8 cellular contexts compared by ENCODE assay signal in genomic region chr11:76318744-76319384, GRCh38.
DNase-seq lines count a peak whose midpoint lies in the region; ATAC-seq and TF ChIP-seq lines count a peak whose summit lies in the region.

No MANE protein-coding gene starts in this region.

- H3K4me3 Mint-ChIP-seq in activated CD4-positive, alpha-beta memory T cell treated with anti-CD3 and anti-CD28 coated beads for 36 hours: no peak overlapping the region

- TF ChIP-seq CTCF in GM10266 (IDR thresholded peaks at IDR 0.05; ENCODE audit: control insufficient read depth, insufficient read depth, low read depth, missing control alignments): peak; percentile 96

- peaks cover 26% of the 10 kb centered on the region for H3K27me3 Mint-ChIP-seq in activated CD4-positive, alpha-beta memory T cell treated with anti-CD3 and anti-CD28 coated beads for 36 hours

- H3K4me1 Mint-ChIP-seq in activated CD4-positive, alpha-beta memory T cell treated with anti-CD3 and anti-CD28 coated beads for 36 hours (ENCODE audit: low read depth): peaks cover 15% of the 10 kb centered on the region

- CTCF ChIA-PET in activated CD4-positive, alpha-beta memory T cell treated with anti-CD3 and anti-CD28 coated beads for 36 hours (lab: Charles Lee): interaction anchor here (0.7 to 8.9 kb wide), 21 partner anchors 9 to 516 kb away, joined by 3 to 241 read pairs (median 4); partner anchors contain the start of gene WNT11

- H3K9me3 Mint-ChIP-seq in activated CD4-positive, alpha-beta memory T cell treated with anti-CD3 and anti-CD28 coated beads for 36 hours: no peaks in the 10 kb centered on the region

- peak; percentile 88 for DNase-seq in GM10266 (ENCODE audit: extremely low spot score)
- DNase-seq in HK-2 (ENCODE audit: unreplicated experiment): peak; percentile 72
- peak; percentile 35 for DNase-seq in NCI-H82 treated with DMSO at 0.1 percent for 48 hours (lab: John Stamatoyannopoulos, UW; ENCODE audit: unreplicated experiment)
- DNase-seq in activated CD4-positive, alpha-beta memory T cell treated with anti-CD3 and anti-CD28 coated beads for 36 hours: peak; percentile 88
- peak; percentile 86 for DNase-seq in effector CD4-positive, alpha-beta T cell
- DNase-seq in medulla oblongata (ENCODE audit: extremely low spot score): peak; percentile 84
- DNase-seq in stimulated activated CD8-positive, alpha-beta memory T cell treated with anti-CD3 and anti-CD28 coated beads, Interleukin-15, amount 100 ng/mL, for 24 hours (ENCODE audit: low read depth): peak; percentile 71

- intact Hi-C loops in activated CD4-positive, alpha-beta memory T cell treated with anti-CD3 and anti-CD28 coated beads for 36 hours (cut with micrococcal nuclease): loop anchor here (1.0 to 10.0 kb wide), 4 partner anchors 110 to 594 kb away; no protein-coding TSS in a partner anchor

- no peaks in the 10 kb centered on the region for H3K36me3 Mint-ChIP-seq in activated CD4-positive, alpha-beta memory T cell treated with anti-CD3 and anti-CD28 coated beads for 36 hours

- POLR2A ChIA-PET in activated CD4-positive, alpha-beta memory T cell treated with anti-CD3 and anti-CD28 coated beads for 36 hours (lab: Charles Lee): interaction anchor here (0.7 kb wide), 1 partner anchor 112 kb away, joined by 5 read pairs; no protein-coding TSS in a partner anchor

- ATAC-seq in GM18861 (IDR thresholded peaks at IDR 0.05; ENCODE audit: unreplicated experiment): no peak

- H3K27ac Mint-ChIP-seq in activated CD4-positive, alpha-beta memory T cell treated with anti-CD3 and anti-CD28 coated beads for 36 hours: no peak overlapping the region

Comparison
In these comparisons a context has a peak if more than half of its experiments do, and no peak if none do; other contexts are left out.
1. DNase-seq: peak in every context shown above with its lines; median percentile 88 in GM10266; 88 in activated CD4-positive, alpha-beta memory T cell treated with anti-CD3 and anti-CD28 coated beads for 36 hours; 86 in effector CD4-positive, alpha-beta T cell; 84 in medulla oblongata; 72 in HK-2; 71 in stimulated activated CD8-positive, alpha-beta memory T cell treated with anti-CD3 and anti-CD28 coated beads, Interleukin-15, amount 100 ng/mL, for 24 hours; 35 in NCI-H82 treated with DMSO at 0.1 percent for 48 hours.